ENCODE assay signal across 18 cellular contexts in genomic region chr1:87058343-87058649, GRCh38.
A peak's percentile ranks its signal among the peaks of the same experiment; 100 is the strongest.
DNase-seq lines count a peak whose midpoint lies in the region; ATAC-seq lines count a peak whose summit lies in the region.
"Had no signal": no experiment of that assay in that cellular context is flagged by ENCODE, and none has a peak within 500 bp of the region (broad histone marks: within the 10 kb centered on the region; RNA-seq: fewer than 3 reads in every experiment).

No MANE protein-coding gene starts in this region.

- peaks cover 8% of the 10 kb centered on the region for H3K9me3 Mint-ChIP-seq in stimulated activated memory B cell treated with anti-CD40 and anti-IgM and Interleukin-4, amounts not matched to agents 10 μg/mL and 1 μg/mL and 100 μg/mL, for 72 hours

- no peak overlapping the region for H3K27ac ChIP-seq in caudate nucleus (ENCODE audit: low read depth, low read length)
- H3K27ac ChIP-seq: cardiac muscle cell had no signal

- H3K36me3 Mint-ChIP-seq in stimulated activated memory B cell treated with anti-CD40 and anti-IgM and Interleukin-4, amounts not matched to agents 10 μg/mL and 1 μg/mL and 100 μg/mL, for 72 hours = peaks cover 6% of the 10 kb centered on the region

- no peak for ATAC-seq in stimulated activated memory B cell treated with anti-CD40 and anti-IgM and Interleukin-4, amounts not matched to agents 10 μg/mL and 1 μg/mL and 100 μg/mL, for 72 hours
- no peak for ATAC-seq in HG02870 (IDR thresholded peaks at IDR 0.05; ENCODE audit: unreplicated experiment)
- ATAC-seq: HepG2 had no signal

- H3K4me3 Mint-ChIP-seq in stimulated activated memory B cell treated with anti-CD40 and anti-IgM and Interleukin-4, amounts not matched to agents 10 μg/mL and 1 μg/mL and 100 μg/mL, for 72 hours = peak overlapping the region; percentile 89
- H3K4me3 Mint-ChIP-seq: activated naive CD8-positive, alpha-beta T cell treated with anti-CD3 and anti-CD28 coated beads, Interleukin-2, amount 10 ng/mL, durations not matched to agents 7 days and 5 days had no signal

- H3K27ac Mint-ChIP-seq in stimulated activated memory B cell treated with anti-CD40 and anti-IgM and Interleukin-4, amounts not matched to agents 10 μg/mL and 1 μg/mL and 100 μg/mL, for 72 hours = peak overlapping the region; percentile 97
- H3K27ac Mint-ChIP-seq: activated naive CD8-positive, alpha-beta T cell treated with anti-CD3 and anti-CD28 coated beads, Interleukin-2, amount 10 ng/mL, durations not matched to agents 7 days and 5 days had no signal

- no peaks in the 10 kb centered on the region for H3K27me3 Mint-ChIP-seq in stimulated activated memory B cell treated with anti-CD40 and anti-IgM and Interleukin-4, amounts not matched to agents 10 μg/mL and 1 μg/mL and 100 μg/mL, for 72 hours
- H3K27me3 Mint-ChIP-seq: activated naive CD8-positive, alpha-beta T cell treated with anti-CD3 and anti-CD28 coated beads, Interleukin-2, amount 10 ng/mL, durations not matched to agents 7 days and 5 days; CD4-positive, alpha-beta memory T cell had no signal

- H3K4me1 Mint-ChIP-seq in stimulated activated memory B cell treated with anti-CD40 and anti-IgM and Interleukin-4, amounts not matched to agents 10 μg/mL and 1 μg/mL and 100 μg/mL, for 72 hours = peaks cover 46% of the 10 kb centered on the region

- DNase-seq in GM04504 (ENCODE audit: low read depth) (peak; percentile 20), M059J (ENCODE audit: low read depth) (peak; percentile 28), fibroblast of peridontal ligament (ENCODE audit: extremely low read depth) (peak; percentile 34), globus pallidus (ENCODE audit: low spot score) (no peak), caudate nucleus (lab: John Stamatoyannopoulos, UW) (no peak)
- DNase-seq: activated naive CD8-positive, alpha-beta T cell treated with anti-CD3 and anti-CD28 coated beads, Interleukin-2, amount 10 ng/mL, durations not matched to agents 7 days and 5 days; CD4-positive, alpha-beta memory T cell; GF-D8; GOT3; kidney; NCI-H1105; stimulated activated CD4-positive, alpha-beta T cell treated with anti-CD3 and anti-CD28 coated beads, Interleukin-15, amount 100 ng/mL, for 24 hours; T-helper 1 cell; trophoblast cell had no signal

Comparison
In these comparisons a context has a peak if more than half of its experiments do, and no peak if none do; other contexts are left out.
1. DNase-seq: peak in GM04504 (single experiment), M059J (single experiment) and fibroblast of peridontal ligament (single experiment); none in globus pallidus (single experiment) and caudate nucleus (0 of 61).